Comparison of ENCODE assay signal across 9 cellular contexts in genomic region chr1:99662581-99663208, GRCh38. TPM values are rescaled to one million over a fixed set of nuclear protein-coding genes. Genes with fewer than 3 reads are reported as not detected.
DNase-seq lines count a peak whose midpoint lies in the region; ATAC-seq and TF ChIP-seq lines count a peak whose summit lies in the region.
"Had no signal": no experiment of that assay in that cellular context is flagged by ENCODE, and none has a peak within 500 bp of the region (broad histone marks: within the 10 kb centered on the region; RNA-seq: fewer than 3 reads in every experiment).

No MANE protein-coding gene starts in this region.

- no peaks in the 10 kb centered on the region for H4K20me1 ChIP-seq in PC-3 (ENCODE audit: low read length)

- H3K4me2 ChIP-seq in PC-3 (ENCODE audit: low read length) = no peak overlapping the region

- H3K9me3 Mint-ChIP-seq in chondrocyte (ENCODE audit: low read depth) = no peaks in the 10 kb centered on the region
- H3K9me3 Mint-ChIP-seq: activated B cell treated with CpG ODN at 0.5 μM for 24 hours had no signal

- no peak overlapping the region for H3K4me3 ChIP-seq in PC-3 (ENCODE audit: low read length)
- no peak overlapping the region for H3K4me3 ChIP-seq in esophagus squamous epithelium
- H3K4me3 ChIP-seq in upper lobe of left lung = no peak overlapping the region
- H3K4me3 ChIP-seq: K562 had no signal

- H3K36me3 ChIP-seq in PC-3 (ENCODE audit: low read depth, low read length) = no peaks in the 10 kb centered on the region
- H3K36me3 ChIP-seq in esophagus squamous epithelium = peaks cover 0 to 39% (median 0%) of the 10 kb centered on the region in 3 donors
- H3K36me3 ChIP-seq in upper lobe of left lung = peaks cover 0 to 2% (median 0%) of the 10 kb centered on the region in 4 donors

- H3K9me2 ChIP-seq in PC-3 (replicated peaks; ENCODE audit: low read length) = no peaks in the 10 kb centered on the region

- H3K9ac ChIP-seq in PC-3 (ENCODE audit: low read length) = no peak overlapping the region

- H3K79me2 ChIP-seq in PC-3 (ENCODE audit: low read length) = no peaks in the 10 kb centered on the region

- H3K27ac ChIP-seq in PC-3 (ENCODE audit: low read length) (peak overlapping the region; percentile 23), esophagus squamous epithelium (peak overlapping the region in 3 of 4 donors; percentile 57 to 79 (median 77)), upper lobe of left lung (peak overlapping the region; percentile 46 to 82 (median 58))

- no peak for TF ChIP-seq POLR2A in esophagus squamous epithelium (IDR thresholded peaks at IDR 0.05)
- no peak for TF ChIP-seq POLR2A in upper lobe of left lung (IDR thresholded peaks at IDR 0.05)

- H3K4me1 Mint-ChIP-seq in chondrocyte (ENCODE audit: low read depth) = peaks cover 21% of the 10 kb centered on the region
- H3K4me1 Mint-ChIP-seq: activated B cell treated with CpG ODN at 0.5 μM for 24 hours had no signal

- no TSS peak for BruUV-seq in PC-3 (replicated peaks; lab: Mats Ljungman, UMichigan)

- TF ChIP-seq CTCF in PC-3 (conservative IDR thresholded peaks at IDR 0.05; ENCODE audit: low read depth, low read length) = no peak
- TF ChIP-seq CTCF in esophagus squamous epithelium (IDR thresholded peaks at IDR 0.05) = no peak
- no peak for TF ChIP-seq CTCF in upper lobe of left lung (IDR thresholded peaks at IDR 0.05)
- no peak for TF ChIP-seq CTCF in chondrocyte (IDR thresholded peaks at IDR 0.05)

- ATAC-seq in PC-3 = peak; percentile 30; the same call in 1 of the 2 replicates
- ATAC-seq in upper lobe of left lung (ENCODE audit: low FRiP score in 2 of 2) = peak; percentile 77 to 79
- ATAC-seq: K562 had no signal

- DNase-seq in PC-3 (peak; percentile 21), esophagus squamous epithelium (lab: John Stamatoyannopoulos, UW) (no peak), midbrain (lab: John Stamatoyannopoulos, UW) (peak; percentile 36), upper lobe of left lung (peak in 1 of 2 donors; percentile 41), SHP77 (lab: John Stamatoyannopoulos, UW) (no peak), chondrocyte (ENCODE audit: low spot score) (no peak)
- DNase-seq in stimulated activated CD4-positive, alpha-beta T cell treated with anti-CD3 and anti-CD28 coated beads, Interleukin-2, amount 100 ng/mL, for 48 hours = no peak
- DNase-seq: activated B cell treated with CpG ODN at 0.5 μM for 24 hours had no signal

- intact Hi-C loops in PC-3 (cut with micrococcal nuclease) (no loop called here), esophagus squamous epithelium (cut with DNase I) (no loop called here)

- H2AFZ ChIP-seq in PC-3 (ENCODE audit: low read length) = no peak overlapping the region

- POLR2A ChIA-PET in PC-3 (lab: Charles Lee; ENCODE audit: unreplicated experiment) = interaction anchor here (0.7 kb wide), 1 partner anchor 15 kb away, joined by 3 read pairs; no protein-coding TSS in a partner anchor

- H3K4me1 ChIP-seq in PC-3 (ENCODE audit: insufficient read depth, low read length) (peaks cover 28% of the 10 kb centered on the region), esophagus squamous epithelium (peaks cover 0 to 63% (median 34%) of the 10 kb centered on the region in 3 donors), upper lobe of left lung (peaks cover 22 to 48% (median 25%) of the 10 kb centered on the region in 4 donors)

- no peak for TF ChIP-seq EP300 in upper lobe of left lung (IDR thresholded peaks at IDR 0.05)

- WGBS in esophagus squamous epithelium, 2 donors = 11 to 21% methylated on average over 3 of the region's 3 CpGs
- WGBS in upper lobe of left lung, 2 donors = 25 to 26% methylated on average over 3 of the region's 3 CpGs

- no peaks in the 10 kb centered on the region for H3F3A ChIP-seq in PC-3 (ENCODE audit: low read length, unreplicated experiment)

- peaks cover 3% of the 10 kb centered on the region for H3K36me3 Mint-ChIP-seq in chondrocyte (ENCODE audit: low read depth)

- no peaks in the 10 kb centered on the region for H3K27me3 ChIP-seq in PC-3 (ENCODE audit: low read length)
- H3K27me3 ChIP-seq in esophagus squamous epithelium = no peaks in the 10 kb centered on the region
- H3K27me3 ChIP-seq in upper lobe of left lung = no peaks in the 10 kb centered on the region

- no peak overlapping the region for H3K27ac Mint-ChIP-seq in chondrocyte (ENCODE audit: unreplicated experiment)
- H3K27ac Mint-ChIP-seq: activated B cell treated with CpG ODN at 0.5 μM for 24 hours had no signal

- H3K27me3 Mint-ChIP-seq in chondrocyte (ENCODE audit: low read depth) = no peaks in the 10 kb centered on the region

- no peaks in the 10 kb centered on the region for H3K9me3 ChIP-seq in PC-3 (ENCODE audit: low read length)
- no peaks in the 10 kb centered on the region for H3K9me3 ChIP-seq in esophagus squamous epithelium
- H3K9me3 ChIP-seq in upper lobe of left lung = no peaks in the 10 kb centered on the region

- CTCF ChIA-PET in PC-3 (lab: Charles Lee) = no interaction called here

- no peak overlapping the region for H3K4me3 Mint-ChIP-seq in chondrocyte (ENCODE audit: unreplicated experiment)
- H3K4me3 Mint-ChIP-seq: activated B cell treated with CpG ODN at 0.5 μM for 24 hours had no signal

RNA-seq across cellular contexts. Expression of gene PALMD, which starts 16.8 kb away (rescaled TPM):
- 8.0 and 8.2 TPM in 2 replicates for total RNA-seq in PC-3 (2014; rRNA removed)
- 10 to 100 TPM; 27.1 to 39.2 (median 31.3) TPM for total RNA-seq in esophagus squamous epithelium
- total RNA-seq in upper lobe of left lung = 10 to 100 TPM; 11.0 to 30.6 (median 23.7) TPM
- 6.2 to 16.5 TPM (median 6.9 TPM) in 3 replicates for total RNA-seq in chondrocyte
- total RNA-seq: activated B cell treated with CpG ODN at 0.5 μM for 24 hours had no signal

Comparison
In these comparisons a context has a peak if more than half of its experiments do, and no peak if none do; other contexts are left out.
1. DNase-seq: peak in PC-3 (single experiment) and midbrain (single experiment); none in esophagus squamous epithelium (single experiment), stimulated activated CD4-positive, alpha-beta T cell treated with anti-CD3 and anti-CD28 coated beads, Interleukin-2, amount 100 ng/mL, for 48 hours (0 of 2), SHP77 (0 of 2) and chondrocyte (single experiment).
2. H3K27ac ChIP-seq: peak in every context shown above with its lines; median percentile 77 in esophagus squamous epithelium; 58 in upper lobe of left lung; 23 in PC-3.